ENCODE assay signal across 18 cellular contexts in the genomic region with DNA sequence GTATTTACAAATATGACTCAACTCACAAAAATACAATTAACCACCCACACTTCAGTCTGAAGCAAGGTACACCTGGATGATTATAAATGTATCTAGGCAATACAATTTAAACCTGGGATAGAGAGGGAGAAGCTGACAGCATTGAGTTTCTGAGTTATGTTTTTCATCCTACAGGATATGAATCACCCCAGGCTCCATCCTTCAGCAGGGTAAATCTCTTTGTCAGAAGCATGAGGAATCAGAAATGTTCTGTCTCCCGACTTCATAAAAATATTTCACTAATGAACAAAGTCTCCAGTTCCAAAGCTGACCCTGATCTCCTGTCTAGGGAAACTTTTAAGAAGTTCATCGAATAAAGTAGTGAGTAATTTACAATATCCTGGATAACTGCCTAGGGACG. TPM values are rescaled to one million over a fixed set of nuclear protein-coding genes. Genes with fewer than 3 reads are reported as not detected.
DNase-seq lines count a peak whose midpoint lies in the region; ATAC-seq, FAIRE-seq and TF ChIP-seq lines count a peak whose summit lies in the region.
"Had no signal": no experiment of that assay in that cellular context is flagged by ENCODE, and none has a peak within 500 bp of the region (broad histone marks: within the 10 kb centered on the region; RNA-seq: fewer than 3 reads in every experiment).

No MANE protein-coding gene starts in this region.

- DNase-seq in AG08395 (ENCODE audit: low spot score) = peak; percentile 23
- peak; percentile 39 for DNase-seq in HTR-8/SVneo (ENCODE audit: insufficient read length, low spot score)
- DNase-seq in bronchial epithelial cell (ENCODE audit: low read depth) = peak; percentile 96
- peak; percentile 72 for DNase-seq in iris pigment epithelial cell (ENCODE audit: low read depth)
- no peak for DNase-seq in GF-D8 (lab: John Stamatoyannopoulos, UW)
- DNase-seq: activated CD4-positive, alpha-beta T cell treated with anti-CD3 and anti-CD28 coated beads for 4 hours; activated naive CD8-positive, alpha-beta T cell treated with anti-CD3 and anti-CD28 coated beads for 36 hours; esophagus squamous epithelium; Karpas-422; NCI-H187; NCI-H524 treated with DMSO at 0.1 percent for 48 hours; T-helper 17 cell had no signal

- no peak overlapping the region for H3K4me3 ChIP-seq in bronchial epithelial cell (ENCODE audit: low read depth, low read length)
- H3K4me3 ChIP-seq: coronary artery, esophagus squamous epithelium, neural progenitor cell had no signal

- H3K27me3 ChIP-seq in bronchial epithelial cell (ENCODE audit: control insufficient read depth, insufficient read depth, low read length) = no peaks in the 10 kb centered on the region
- H3K27me3 ChIP-seq: esophagus squamous epithelium, neural progenitor cell had no signal

- FAIRE-seq in HTR-8/SVneo (lab: Jason Lieb, UNC) = no peak
- no peak for FAIRE-seq in bronchial epithelial cell (lab: Jason Lieb, UNC)

- ATAC-seq in HG02623 (IDR thresholded peaks at IDR 0.05; ENCODE audit: unreplicated experiment) (no peak), HG02981 (IDR thresholded peaks at IDR 0.05; ENCODE audit: unreplicated experiment) (no peak), GM18520 (IDR thresholded peaks at IDR 0.05; ENCODE audit: unreplicated experiment) (no peak)
- ATAC-seq: Panc1, T-helper 17 cell had no signal

- no peak for TF ChIP-seq CTCF in bronchial epithelial cell (IDR thresholded peaks at IDR 0.05; ENCODE audit: insufficient read depth, low read length, severe bottlenecking)

- H3K36me3 ChIP-seq in bronchial epithelial cell (ENCODE audit: control insufficient read depth, insufficient read depth, low read length) = peaks cover 3% of the 10 kb centered on the region
- H3K36me3 ChIP-seq: esophagus squamous epithelium, neural progenitor cell had no signal

RNA-seq across cellular contexts. Expression of gene FRMD4B, which starts 25.4 kb away (rescaled TPM):
- total RNA-seq in bronchial epithelial cell = 31.3 and 61.3 TPM in 2 replicates
